In genomic region chr6:75602897-75603395, GRCh38 we compare ENCODE assay signal across 8 cellular contexts. TPM values are rescaled to one million over a fixed set of nuclear protein-coding genes. Genes with fewer than 3 reads are reported as not detected.
DNase-seq lines count a peak whose midpoint lies in the region; ATAC-seq and TF ChIP-seq lines count a peak whose summit lies in the region.

No MANE protein-coding gene starts in this region.

- H3K27ac ChIP-seq in body of pancreas (peak overlapping the region; percentile 90 to 98 (median 98)), lower lobe of right lung (peak overlapping the region; percentile 98), urinary bladder (ENCODE audit: low read depth) (peak overlapping the region; percentile 100)

- H3K4me3 ChIP-seq in body of pancreas (peak overlapping the region; percentile 74 to 89), lower lobe of right lung (peak overlapping the region; percentile 87), urinary bladder (ENCODE audit: low read depth, low read length) (peak overlapping the region; percentile 73)

- ATAC-seq in GM19452 (IDR thresholded peaks at IDR 0.05; ENCODE audit: unreplicated experiment) (peak; percentile 5), HG03469 (IDR thresholded peaks at IDR 0.05; ENCODE audit: unreplicated experiment) (peak; percentile 10), body of pancreas (no peak), lower lobe of right lung (no peak)

- intact Hi-C loops in body of pancreas (cut with DNase I) (no loop called here), lower lobe of right lung (cut with DNase I) (no loop called here)

- TF ChIP-seq POLR2A in body of pancreas (IDR thresholded peaks at IDR 0.05) = no peak

- peaks cover 34% of the 10 kb centered on the region for H3K4me1 ChIP-seq in body of pancreas
- peaks cover 57% of the 10 kb centered on the region for H3K4me1 ChIP-seq in lower lobe of right lung
- no peaks in the 10 kb centered on the region for H3K4me1 ChIP-seq in urinary bladder (ENCODE audit: insufficient read depth)

- no peak for TF ChIP-seq CTCF in body of pancreas (IDR thresholded peaks at IDR 0.05)
- no peak for TF ChIP-seq CTCF in lower lobe of right lung (IDR thresholded peaks at IDR 0.05)

- H3K9me3 ChIP-seq in body of pancreas (no peaks in the 10 kb centered on the region), lower lobe of right lung (no peaks in the 10 kb centered on the region)

- in situ Hi-C loops in Caki2 (cut with HindIII; ENCODE audit: low pct_unique_long_range_greater_than_20kb, low sequenced_read_pairs) = no loop called here

- no peaks in the 10 kb centered on the region for H3K27me3 ChIP-seq in body of pancreas
- no peaks in the 10 kb centered on the region for H3K27me3 ChIP-seq in lower lobe of right lung (ENCODE audit: low read depth)

- 0 to 1% methylated on average over 3 of the region's 3 CpGs for WGBS in body of pancreas, 2 donors
- 4% methylated on average over 3 of the region's 3 CpGs for WGBS in urinary bladder

- DNase-seq in Caki2 (ENCODE audit: low read depth) (peak; percentile 10), body of pancreas (no peak), lower lobe of right lung (no peak), NCI-H1694 (lab: John Stamatoyannopoulos, UW) (no peak), NCI-H2029 (lab: John Stamatoyannopoulos, UW) (no peak)

- no peaks in the 10 kb centered on the region for H3K36me3 ChIP-seq in body of pancreas (replicated peaks in 1 of 2; ENCODE audit: insufficient read depth in 1 of 2, low read depth in 2 of 2)
- no peaks in the 10 kb centered on the region for H3K36me3 ChIP-seq in lower lobe of right lung
- no peaks in the 10 kb centered on the region for H3K36me3 ChIP-seq in urinary bladder (ENCODE audit: insufficient read depth)

RNA-seq across cellular contexts. Expression of gene SENP6, which starts 1.3 kb away (rescaled TPM):
- 6.6 and 17.8 TPM in 2 replicates for total RNA-seq in Caki2 (2014; rRNA removed; shearing (Covaris generic); ENCODE audit: low replicate concordance)
- total RNA-seq in body of pancreas = 10 to 100 TPM; 68.6 to 75.2 TPM
- 84.4 TPM for total RNA-seq in lower lobe of right lung
- 347 TPM for total RNA-seq in urinary bladder
- 44.2 TPM for polyA plus RNA-seq in urinary bladder

Comparison
In these comparisons a context has a peak if more than half of its experiments do, and no peak if none do; other contexts are left out.
1. ATAC-seq: peak in GM19452 (single experiment) and HG03469 (single experiment); none in body of pancreas (single experiment) and lower lobe of right lung (0 of 2).
2. Peak in every context shown above with its lines, with median percentiles within 50 percentile points of each other: H3K27ac ChIP-seq and H3K4me3 ChIP-seq.